11 cellular contexts compared by ENCODE assay signal in the genomic region with DNA sequence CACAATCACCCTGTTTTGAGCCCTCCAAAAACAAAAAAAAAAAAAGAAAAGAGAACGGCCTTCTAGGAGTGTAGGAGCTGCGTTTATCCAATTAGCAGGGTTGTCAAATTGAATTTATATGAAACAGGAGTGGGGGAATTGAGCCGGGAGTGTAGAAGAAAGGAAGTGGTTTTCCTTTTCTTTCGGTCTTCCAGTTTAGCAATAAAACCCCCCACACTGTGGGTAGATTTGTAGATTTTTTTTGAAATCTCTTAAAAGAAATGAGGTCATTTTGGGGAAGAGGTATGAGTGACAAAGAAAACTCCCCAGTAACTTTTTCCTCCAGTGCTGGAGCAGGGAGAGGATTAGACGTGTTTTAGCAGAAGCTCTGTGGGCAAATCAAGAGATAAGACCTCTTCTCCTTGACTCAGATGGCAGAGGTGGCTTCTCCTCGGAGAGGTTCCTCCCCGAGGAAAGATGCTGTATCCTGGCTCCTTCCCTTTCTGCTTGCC. TPM values are rescaled to one million over a fixed set of nuclear protein-coding genes. Genes with fewer than 3 reads are reported as not detected.
DNase-seq lines count a peak whose midpoint lies in the region; ATAC-seq and TF ChIP-seq lines count a peak whose summit lies in the region.
"Had no signal": no experiment of that assay in that cellular context is flagged by ENCODE, and none has a peak within 500 bp of the region (broad histone marks: within the 10 kb centered on the region; RNA-seq: fewer than 3 reads in every experiment).

No MANE protein-coding gene starts in this region.

- H3K18ac ChIP-seq in mesenchymal stem cell (ENCODE audit: low read depth in 1 of 2, low read length in 2 of 2), result no peak overlapping the region

- H3K36me3 Mint-ChIP-seq in natural killer cell treated with Interleukin-12 subunit alpha and Interleukin-12 subunit beta and Interleukin-15 and Interleukin-18, amount 100 ng/mL, for 72 hours, result no peaks in the 10 kb centered on the region
- H3K36me3 Mint-ChIP-seq in natural killer cell, result no peaks in the 10 kb centered on the region
- no peaks in the 10 kb centered on the region for H3K36me3 Mint-ChIP-seq in activated T-helper 17 cell treated with anti-CD3 and anti-CD28 coated beads, Interleukin-2, amount 50 U/mL, for 72 hours (ENCODE audit: low read depth)

- H4K8ac ChIP-seq in mesenchymal stem cell (ENCODE audit: low read length), result no peak overlapping the region

- H3K27ac ChIP-seq in mesenchymal stem cell (ENCODE audit: low read length, poor library complexity, severe bottlenecking) (peak overlapping the region; percentile 70), lower lobe of right lung (no peak overlapping the region)

- no peaks in the 10 kb centered on the region for H3K9me3 Mint-ChIP-seq in natural killer cell treated with Interleukin-12 subunit alpha and Interleukin-12 subunit beta and Interleukin-15 and Interleukin-18, amount 100 ng/mL, for 72 hours
- H3K9me3 Mint-ChIP-seq in natural killer cell, result no peaks in the 10 kb centered on the region
- no peaks in the 10 kb centered on the region for H3K9me3 Mint-ChIP-seq in activated T-helper 17 cell treated with anti-CD3 and anti-CD28 coated beads, Interleukin-2, amount 50 U/mL, for 72 hours
- H3K9me3 Mint-ChIP-seq: effector memory CD8-positive, alpha-beta T cell had no signal

- no peak overlapping the region for H4K91ac ChIP-seq in mesenchymal stem cell (ENCODE audit: low read length)

- H3K79me1 ChIP-seq in mesenchymal stem cell (replicated peaks; ENCODE audit: low read length, poor library complexity, severe bottlenecking), result peaks cover 24% of the 10 kb centered on the region

- H3K27me3 ChIP-seq in mesenchymal stem cell (ENCODE audit: control insufficient read depth in 1 of 2, insufficient read depth in 1 of 2, low read length in 2 of 2) (no peaks in the 10 kb centered on the region), lower lobe of right lung (ENCODE audit: low read depth) (peaks cover 4% of the 10 kb centered on the region)

- no peak overlapping the region for H2BK15ac ChIP-seq in mesenchymal stem cell (ENCODE audit: low read depth, poor library complexity, severe bottlenecking)

- peak overlapping the region; percentile 57 for H3K4me2 ChIP-seq in mesenchymal stem cell (ENCODE audit: low read length, poor library complexity, severe bottlenecking)

- peaks cover 27 to 54% of the 10 kb centered on the region in 2 donors for H3K27me3 Mint-ChIP-seq in natural killer cell treated with Interleukin-12 subunit alpha and Interleukin-12 subunit beta and Interleukin-15 and Interleukin-18, amount 100 ng/mL, for 72 hours
- peaks cover 20 to 47% of the 10 kb centered on the region in 2 donors for H3K27me3 Mint-ChIP-seq in natural killer cell (ENCODE audit: low read depth in 2 of 2)
- peaks cover 29% of the 10 kb centered on the region for H3K27me3 Mint-ChIP-seq in activated T-helper 17 cell treated with anti-CD3 and anti-CD28 coated beads, Interleukin-2, amount 50 U/mL, for 72 hours

- H3K4me1 ChIP-seq in mesenchymal stem cell (ENCODE audit: control insufficient read depth, insufficient read depth, low read depth, low read length), result peaks cover 17% of the 10 kb centered on the region
- no peaks in the 10 kb centered on the region for H3K4me1 ChIP-seq in lower lobe of right lung

- peak overlapping the region; percentile 74 for H2AK5ac ChIP-seq in mesenchymal stem cell (ENCODE audit: low read length, severe bottlenecking)

- H2BK5ac ChIP-seq in mesenchymal stem cell (ENCODE audit: low read depth, low read length, poor library complexity, severe bottlenecking), result no peak overlapping the region

- no peak overlapping the region for H3K14ac ChIP-seq in mesenchymal stem cell (ENCODE audit: low read length in 2 of 2)

- H3K36me3 ChIP-seq in mesenchymal stem cell (ENCODE audit: control insufficient read depth in 1 of 2, insufficient read depth in 2 of 2, low read depth in 1 of 2, low read length in 2 of 2), result peaks cover 0 to 13% of the 10 kb centered on the region in 2 experiments
- no peaks in the 10 kb centered on the region for H3K36me3 ChIP-seq in lower lobe of right lung

- intact Hi-C loops in natural killer cell (cut with micrococcal nuclease) (no loop called here), left colon (cut with DNase I, micrococcal nuclease) (no loop called here), lower lobe of right lung (cut with DNase I) (no loop called here)

- peak; percentile 51 to 82 for ATAC-seq in natural killer cell treated with Interleukin-12 subunit alpha and Interleukin-12 subunit beta and Interleukin-15 and Interleukin-18, amount 100 ng/mL, for 72 hours
- ATAC-seq in natural killer cell, result no peak
- ATAC-seq in activated T-helper 17 cell treated with anti-CD3 and anti-CD28 coated beads, Interleukin-2, amount 50 U/mL, for 72 hours (replicated peaks), result no peak
- no peak for ATAC-seq in left colon
- no peak for ATAC-seq in lower lobe of right lung
- ATAC-seq in HG03432 (IDR thresholded peaks at IDR 0.05; ENCODE audit: unreplicated experiment), result no peak
- ATAC-seq: effector memory CD8-positive, alpha-beta T cell had no signal

- TF ChIP-seq CTCF in natural killer cell (IDR thresholded peaks at IDR 0.05), result no peak
- TF ChIP-seq CTCF in lower lobe of right lung (IDR thresholded peaks at IDR 0.05), result no peak

- H3K4me3 Mint-ChIP-seq in natural killer cell treated with Interleukin-12 subunit alpha and Interleukin-12 subunit beta and Interleukin-15 and Interleukin-18, amount 100 ng/mL, for 72 hours, result peak overlapping the region; percentile 53
- no peak overlapping the region for H3K4me3 Mint-ChIP-seq in natural killer cell
- H3K4me3 Mint-ChIP-seq in activated T-helper 17 cell treated with anti-CD3 and anti-CD28 coated beads, Interleukin-2, amount 50 U/mL, for 72 hours, result no peak overlapping the region
- H3K4me3 Mint-ChIP-seq: effector memory CD8-positive, alpha-beta T cell had no signal

- no peak overlapping the region for H2AFZ ChIP-seq in mesenchymal stem cell (ENCODE audit: low read depth, low read length)

- peak overlapping the region in 1 of 2 experiments; percentile 0 for H3K4ac ChIP-seq in mesenchymal stem cell (ENCODE audit: low read depth in 1 of 2, low read length in 2 of 2)

- peaks cover 22 to 34% of the 10 kb centered on the region in 2 donors for H3K4me1 Mint-ChIP-seq in natural killer cell treated with Interleukin-12 subunit alpha and Interleukin-12 subunit beta and Interleukin-15 and Interleukin-18, amount 100 ng/mL, for 72 hours (ENCODE audit: low read depth in 2 of 2)
- no peaks in the 10 kb centered on the region for H3K4me1 Mint-ChIP-seq in natural killer cell
- no peaks in the 10 kb centered on the region for H3K4me1 Mint-ChIP-seq in activated T-helper 17 cell treated with anti-CD3 and anti-CD28 coated beads, Interleukin-2, amount 50 U/mL, for 72 hours

- WGBS in mesenchymal stem cell, result 13% methylated on average over 5 of the region's 7 CpGs

- peak overlapping the region; percentile 16 to 83 for H3K27ac Mint-ChIP-seq in natural killer cell treated with Interleukin-12 subunit alpha and Interleukin-12 subunit beta and Interleukin-15 and Interleukin-18, amount 100 ng/mL, for 72 hours
- no peak overlapping the region for H3K27ac Mint-ChIP-seq in natural killer cell
- H3K27ac Mint-ChIP-seq in activated T-helper 17 cell treated with anti-CD3 and anti-CD28 coated beads, Interleukin-2, amount 50 U/mL, for 72 hours, result peak overlapping the region; percentile 23
- H3K27ac Mint-ChIP-seq: effector memory CD8-positive, alpha-beta T cell had no signal

- H3K9ac ChIP-seq in mesenchymal stem cell (ENCODE audit: low read length), result peak overlapping the region; percentile 81

- H3K23ac ChIP-seq in mesenchymal stem cell (ENCODE audit: low read length in 2 of 2), result no peak overlapping the region

- peak overlapping the region in 1 of 2 experiments; percentile 7 for H2BK12ac ChIP-seq in mesenchymal stem cell (ENCODE audit: low read length in 2 of 2)

- no peaks in the 10 kb centered on the region for H3K9me3 ChIP-seq in mesenchymal stem cell (ENCODE audit: control insufficient read depth, low read length)
- no peaks in the 10 kb centered on the region for H3K9me3 ChIP-seq in lower lobe of right lung

- no peak overlapping the region for H2BK120ac ChIP-seq in mesenchymal stem cell (ENCODE audit: low read depth, low read length)

- peak overlapping the region in 1 of 2 experiments; percentile 43 for H3K4me3 ChIP-seq in mesenchymal stem cell (ENCODE audit: insufficient read depth in 1 of 2, low read depth in 1 of 2, low read length in 2 of 2)
- no peak overlapping the region for H3K4me3 ChIP-seq in lower lobe of right lung

- DNase-seq in natural killer cell treated with Interleukin-12 subunit alpha and Interleukin-12 subunit beta and Interleukin-15 and Interleukin-18, amount 100 ng/mL, for 72 hours (ENCODE audit: low spot score), result no peak
- DNase-seq in natural killer cell, result no peak
- peak; percentile 63 for DNase-seq in mesenchymal stem cell
- DNase-seq in NCI-H2081 treated with DMSO at 0.1 percent for 48 hours (lab: John Stamatoyannopoulos, UW), result no peak
- DNase-seq in left colon, result no peak
- no peak for DNase-seq in lower lobe of right lung
- DNase-seq: effector memory CD8-positive, alpha-beta T cell; NCI-H1694; SHP77 had no signal

RNA-seq across cellular contexts. Expression of a gene that starts 30.8 kb away (rescaled TPM):
- 1 to 10 TPM in 1 of 2 donors, not detected in 1; 1.5 TPM for total RNA-seq in natural killer cell treated with Interleukin-12 subunit alpha and Interleukin-12 subunit beta and Interleukin-15 and Interleukin-18, amount 100 ng/mL, for 72 hours
- total RNA-seq in natural killer cell, result under 1 TPM in 1 of 3 donors, not detected in 2; 0.10 TPM
- total RNA-seq in activated T-helper 17 cell treated with anti-CD3 and anti-CD28 coated beads, Interleukin-2, amount 50 U/mL, for 72 hours, result under 1 TPM in 1 of 2 donors, not detected in 1; 0.66 TPM
- polyA plus RNA-seq in mesenchymal stem cell (2013, experiment 1 of 2), result 40.7 TPM
- polyA plus RNA-seq in mesenchymal stem cell (2013, experiment 2 of 2), result 41.6 TPM
- 10 to 100 TPM in 1 of 2 donors, 1 to 10 TPM in 1; 4.2 to 10.6 TPM for total RNA-seq in left colon
- total RNA-seq in lower lobe of right lung, result 10.1 TPM

Comparison
In these comparisons a context has a peak if more than half of its experiments do, and no peak if none do; other contexts are left out.
1. ATAC-seq: peak in natural killer cell treated with Interleukin-12 subunit alpha and Interleukin-12 subunit beta and Interleukin-15 and Interleukin-18, amount 100 ng/mL, for 72 hours (2 of 2); none in natural killer cell (0 of 3), activated T-helper 17 cell treated with anti-CD3 and anti-CD28 coated beads, Interleukin-2, amount 50 U/mL, for 72 hours (single experiment), left colon (single experiment), lower lobe of right lung (0 of 2) and HG03432 (single experiment).
2. H3K27ac Mint-ChIP-seq: peak in natural killer cell treated with Interleukin-12 subunit alpha and Interleukin-12 subunit beta and Interleukin-15 and Interleukin-18, amount 100 ng/mL, for 72 hours (2 of 2) and activated T-helper 17 cell treated with anti-CD3 and anti-CD28 coated beads, Interleukin-2, amount 50 U/mL, for 72 hours (single experiment); none in natural killer cell (0 of 2).